1 cellular context compared by ENCODE assay signal in the genomic region with DNA sequence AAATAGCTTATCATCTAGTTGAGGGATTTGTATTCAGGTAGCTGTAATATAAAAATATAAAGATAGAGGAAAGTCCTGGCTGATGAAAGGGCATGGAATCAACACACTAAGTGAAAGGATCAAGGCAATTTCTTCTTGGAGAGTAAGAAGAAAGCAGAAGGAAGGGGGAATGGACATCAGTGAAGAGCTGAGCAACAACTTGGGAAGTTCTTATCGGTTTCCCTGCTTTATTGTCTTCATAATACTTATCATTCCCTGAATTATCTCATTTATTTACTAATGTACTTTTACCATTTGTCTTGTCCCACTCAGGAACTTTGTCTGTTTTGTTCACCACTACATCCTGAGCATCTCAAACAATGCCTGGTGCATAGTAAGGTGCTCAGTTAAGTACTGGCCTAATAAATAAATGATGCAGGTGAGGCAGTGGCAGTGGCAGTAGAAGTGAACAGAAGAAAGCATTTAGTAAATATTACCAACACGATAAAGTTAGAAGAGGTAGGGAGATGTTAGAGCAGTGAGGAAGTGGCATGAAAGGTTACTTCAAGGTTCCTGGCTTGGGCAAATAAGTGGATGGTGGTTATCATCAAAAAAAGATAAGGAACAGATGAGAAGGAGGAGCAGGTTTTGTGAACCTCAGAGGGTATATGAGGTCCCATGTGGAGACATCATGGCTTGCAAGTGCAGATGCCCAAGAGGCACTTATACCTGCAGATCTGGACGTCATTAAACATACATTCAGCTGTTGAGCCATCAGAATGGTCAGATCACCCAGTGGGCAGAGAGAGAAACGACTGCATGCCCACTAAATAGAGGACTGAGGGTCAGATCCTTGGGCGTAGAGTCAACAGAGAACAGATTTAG.
A peak's percentile ranks its signal among the peaks of the same experiment; 100 is the strongest.
TF ChIP-seq lines count a peak whose summit lies in the region.

No MANE protein-coding gene starts in this region.

TF ChIP-seq in HepG2, 621 proteins besides CTCF, POLR2A, EP300 and RAD21 (continues in another document):
- TF ChIP-seq ZNF17 (CRISPR knock-in tag; IDR thresholded peaks at IDR 0.05) (0 out of 2 replicates have a peak, but pooled peaks have one; percentile 6), PHF20 (CRISPR knock-in tag; IDR thresholded peaks at IDR 0.05) (no peak), TARDBP (CRISPR knock-in tag; IDR thresholded peaks at IDR 0.05) (0 out of 2 replicates have a peak, but pooled peaks have one; percentile 55), FOXP1 (IDR thresholded peaks at IDR 0.05) (no peak), FOXP1 (CRISPR knock-in tag; IDR thresholded peaks at IDR 0.05) (no peak), ZNF788 (CRISPR knock-in tag; IDR thresholded peaks at IDR 0.05; ENCODE audit: borderline replicate concordance) (no peak), THYN1 (CRISPR knock-in tag; IDR thresholded peaks at IDR 0.05; ENCODE audit: borderline replicate concordance, low read depth) (0 out of 2 replicates have a peak, but pooled peaks have one; percentile 64), ZNF12 (CRISPR knock-in tag; IDR thresholded peaks at IDR 0.05) (0 out of 2 replicates have a peak, but pooled peaks have one; percentile 4), NR3C1 (CRISPR knock-in tag; IDR thresholded peaks at IDR 0.05) (no peak), FIP1L1 (IDR thresholded peaks at IDR 0.05; ENCODE audit: borderline replicate concordance, insufficient read depth, low read depth, low read length) (no peak), SMYD3 (CRISPR knock-in tag; IDR thresholded peaks at IDR 0.05) (0 out of 2 replicates have a peak, but pooled peaks have one; percentile 61), ZNF343 (CRISPR knock-in tag; IDR thresholded peaks at IDR 0.05) (no peak), NFYC (CRISPR knock-in tag; IDR thresholded peaks at IDR 0.05) (no peak), ZNF564 (CRISPR knock-in tag; IDR thresholded peaks at IDR 0.05) (no peak), FOXK1 (CRISPR knock-in tag; IDR thresholded peaks at IDR 0.05; ENCODE audit: borderline replicate concordance, low read depth) (no peak), ZNF180 (CRISPR knock-in tag; IDR thresholded peaks at IDR 0.05; ENCODE audit: borderline replicate concordance, low read depth) (no peak), NKX3-1 (CRISPR knock-in tag; IDR thresholded peaks at IDR 0.05) (no peak), TBP (CRISPR knock-in tag; IDR thresholded peaks at IDR 0.05) (no peak), ARID2 (CRISPR knock-in tag; IDR thresholded peaks at IDR 0.05; ENCODE audit: borderline replicate concordance) (peak; percentile 20; the same call in 1 of the 2 replicates), STAG1 (CRISPR knock-in tag; IDR thresholded peaks at IDR 0.05) (no peak), ZNF354B (CRISPR knock-in tag; IDR thresholded peaks at IDR 0.05) (peak; percentile 78; the same call in 1 of the 2 replicates), KDM5A (IDR thresholded peaks at IDR 0.05; ENCODE audit: borderline replicate concordance, low read length) (no peak), ZNF674 (CRISPR knock-in tag; IDR thresholded peaks at IDR 0.05; ENCODE audit: low read depth) (no peak), ZNF777 (CRISPR knock-in tag; IDR thresholded peaks at IDR 0.05) (no peak), ZNF563 (CRISPR knock-in tag; IDR thresholded peaks at IDR 0.05) (no peak), PCBP2 (optimal IDR thresholded peaks at IDR 0.05; ENCODE audit: low read depth, low read length, poor library complexity, severe bottlenecking) (no peak), SNAPC2 (CRISPR knock-in tag; IDR thresholded peaks at IDR 0.05) (0 out of 2 replicates have a peak, but pooled peaks have one; percentile 54), TMF1 (CRISPR knock-in tag; IDR thresholded peaks at IDR 0.05; ENCODE audit: low read depth) (0 out of 2 replicates have a peak, but pooled peaks have one; percentile 53), ZNF850 (CRISPR knock-in tag; conservative IDR thresholded peaks at IDR 0.05) (no peak), TOE1 (CRISPR knock-in tag; IDR thresholded peaks at IDR 0.05) (no peak), PRPF4 (IDR thresholded peaks at IDR 0.05; ENCODE audit: low read depth, low read length, poor library complexity, severe bottlenecking) (no peak)
- TF ChIP-seq, protein P1, sequence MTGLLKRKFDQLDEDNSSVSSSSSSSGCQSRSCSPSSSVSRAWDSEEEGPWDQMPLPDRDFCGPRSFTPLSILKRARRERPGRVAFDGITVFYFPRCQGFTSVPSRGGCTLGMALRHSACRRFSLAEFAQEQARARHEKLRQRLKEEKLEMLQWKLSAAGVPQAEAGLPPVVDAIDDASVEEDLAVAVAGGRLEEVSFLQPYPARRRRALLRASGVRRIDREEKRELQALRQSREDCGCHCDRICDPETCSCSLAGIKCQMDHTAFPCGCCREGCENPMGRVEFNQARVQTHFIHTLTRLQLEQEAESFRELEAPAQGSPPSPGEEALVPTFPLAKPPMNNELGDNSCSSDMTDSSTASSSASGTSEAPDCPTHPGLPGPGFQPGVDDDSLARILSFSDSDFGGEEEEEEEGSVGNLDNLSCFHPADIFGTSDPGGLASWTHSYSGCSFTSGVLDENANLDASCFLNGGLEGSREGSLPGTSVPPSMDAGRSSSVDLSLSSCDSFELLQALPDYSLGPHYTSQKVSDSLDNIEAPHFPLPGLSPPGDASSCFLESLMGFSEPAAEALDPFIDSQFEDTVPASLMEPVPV (CRISPR knock-in tag; IDR thresholded peaks at IDR 0.05): 0 out of 2 replicates have a peak, but pooled peaks have one; percentile 39
- TF ChIP-seq, protein P2, sequence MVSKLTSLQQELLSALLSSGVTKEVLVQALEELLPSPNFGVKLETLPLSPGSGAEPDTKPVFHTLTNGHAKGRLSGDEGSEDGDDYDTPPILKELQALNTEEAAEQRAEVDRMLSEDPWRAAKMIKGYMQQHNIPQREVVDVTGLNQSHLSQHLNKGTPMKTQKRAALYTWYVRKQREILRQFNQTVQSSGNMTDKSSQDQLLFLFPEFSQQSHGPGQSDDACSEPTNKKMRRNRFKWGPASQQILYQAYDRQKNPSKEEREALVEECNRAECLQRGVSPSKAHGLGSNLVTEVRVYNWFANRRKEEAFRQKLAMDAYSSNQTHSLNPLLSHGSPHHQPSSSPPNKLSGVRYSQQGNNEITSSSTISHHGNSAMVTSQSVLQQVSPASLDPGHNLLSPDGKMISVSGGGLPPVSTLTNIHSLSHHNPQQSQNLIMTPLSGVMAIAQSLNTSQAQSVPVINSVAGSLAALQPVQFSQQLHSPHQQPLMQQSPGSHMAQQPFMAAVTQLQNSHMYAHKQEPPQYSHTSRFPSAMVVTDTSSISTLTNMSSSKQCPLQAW (CRISPR knock-in tag; IDR thresholded peaks at IDR 0.05): peak; percentile 21; the same call in 1 of the 2 replicates
- TF ChIP-seq, protein P3, sequence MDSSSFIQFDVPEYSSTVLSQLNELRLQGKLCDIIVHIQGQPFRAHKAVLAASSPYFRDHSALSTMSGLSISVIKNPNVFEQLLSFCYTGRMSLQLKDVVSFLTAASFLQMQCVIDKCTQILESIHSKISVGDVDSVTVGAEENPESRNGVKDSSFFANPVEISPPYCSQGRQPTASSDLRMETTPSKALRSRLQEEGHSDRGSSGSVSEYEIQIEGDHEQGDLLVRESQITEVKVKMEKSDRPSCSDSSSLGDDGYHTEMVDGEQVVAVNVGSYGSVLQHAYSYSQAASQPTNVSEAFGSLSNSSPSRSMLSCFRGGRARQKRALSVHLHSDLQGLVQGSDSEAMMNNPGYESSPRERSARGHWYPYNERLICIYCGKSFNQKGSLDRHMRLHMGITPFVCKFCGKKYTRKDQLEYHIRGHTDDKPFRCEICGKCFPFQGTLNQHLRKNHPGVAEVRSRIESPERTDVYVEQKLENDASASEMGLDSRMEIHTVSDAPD (CRISPR knock-in tag; IDR thresholded peaks at IDR 0.05): 0 out of 2 replicates have a peak, but pooled peaks have one; percentile 39
- TF ChIP-seq, protein P4, sequence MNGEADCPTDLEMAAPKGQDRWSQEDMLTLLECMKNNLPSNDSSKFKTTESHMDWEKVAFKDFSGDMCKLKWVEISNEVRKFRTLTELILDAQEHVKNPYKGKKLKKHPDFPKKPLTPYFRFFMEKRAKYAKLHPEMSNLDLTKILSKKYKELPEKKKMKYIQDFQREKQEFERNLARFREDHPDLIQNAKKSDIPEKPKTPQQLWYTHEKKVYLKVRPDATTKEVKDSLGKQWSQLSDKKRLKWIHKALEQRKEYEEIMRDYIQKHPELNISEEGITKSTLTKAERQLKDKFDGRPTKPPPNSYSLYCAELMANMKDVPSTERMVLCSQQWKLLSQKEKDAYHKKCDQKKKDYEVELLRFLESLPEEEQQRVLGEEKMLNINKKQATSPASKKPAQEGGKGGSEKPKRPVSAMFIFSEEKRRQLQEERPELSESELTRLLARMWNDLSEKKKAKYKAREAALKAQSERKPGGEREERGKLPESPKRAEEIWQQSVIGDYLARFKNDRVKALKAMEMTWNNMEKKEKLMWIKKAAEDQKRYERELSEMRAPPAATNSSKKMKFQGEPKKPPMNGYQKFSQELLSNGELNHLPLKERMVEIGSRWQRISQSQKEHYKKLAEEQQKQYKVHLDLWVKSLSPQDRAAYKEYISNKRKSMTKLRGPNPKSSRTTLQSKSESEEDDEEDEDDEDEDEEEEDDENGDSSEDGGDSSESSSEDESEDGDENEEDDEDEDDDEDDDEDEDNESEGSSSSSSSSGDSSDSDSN (CRISPR knock-in tag; IDR thresholded peaks at IDR 0.05): 0 out of 2 replicates have a peak, but pooled peaks have one; percentile 31
- TF ChIP-seq, protein P5, sequence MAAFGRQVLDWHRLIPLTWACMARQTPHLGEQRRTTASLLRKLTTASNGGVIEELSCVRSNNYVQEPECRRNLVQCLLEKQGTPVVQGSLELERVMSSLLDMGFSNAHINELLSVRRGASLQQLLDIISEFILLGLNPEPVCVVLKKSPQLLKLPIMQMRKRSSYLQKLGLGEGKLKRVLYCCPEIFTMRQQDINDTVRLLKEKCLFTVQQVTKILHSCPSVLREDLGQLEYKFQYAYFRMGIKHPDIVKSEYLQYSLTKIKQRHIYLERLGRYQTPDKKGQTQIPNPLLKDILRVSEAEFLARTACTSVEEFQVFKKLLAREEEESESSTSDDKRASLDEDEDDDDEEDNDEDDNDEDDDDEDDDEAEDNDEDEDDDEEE (CRISPR knock-in tag; IDR thresholded peaks at IDR 0.05): 0 out of 2 replicates have a peak, but pooled peaks have one; percentile 72
- TF ChIP-seq, protein P6, sequence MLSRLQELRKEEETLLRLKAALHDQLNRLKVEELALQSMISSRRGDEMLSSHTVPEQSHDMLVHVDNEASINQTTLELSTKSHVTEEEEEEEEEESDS (CRISPR knock-in tag; IDR thresholded peaks at IDR 0.05; ENCODE audit: borderline replicate concordance): 0 out of 2 replicates have a peak, but pooled peaks have one; percentile 48
- TF ChIP-seq, protein P7, sequence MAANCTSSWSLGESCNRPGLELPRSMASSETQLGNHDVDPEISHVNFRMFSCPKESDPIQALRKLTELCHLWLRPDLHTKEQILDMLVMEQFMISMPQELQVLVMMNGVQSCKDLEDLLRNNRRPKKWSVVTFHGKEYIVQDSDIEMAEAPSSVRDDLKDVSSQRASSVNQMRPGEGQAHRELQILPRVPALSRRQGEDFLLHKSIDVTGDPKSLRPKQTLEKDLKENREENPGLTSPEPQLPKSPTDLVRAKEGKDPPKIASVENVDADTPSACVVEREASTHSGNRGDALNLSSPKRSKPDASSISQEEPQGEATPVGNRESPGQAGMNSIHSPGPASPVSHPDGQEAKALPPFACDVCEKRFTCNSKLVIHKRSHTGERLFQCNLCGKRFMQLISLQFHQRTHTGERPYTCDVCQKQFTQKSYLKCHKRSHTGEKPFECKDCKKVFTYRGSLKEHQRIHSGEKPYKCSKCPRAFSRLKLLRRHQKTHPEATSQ (CRISPR knock-in tag; IDR thresholded peaks at IDR 0.05; ENCODE audit: borderline replicate concordance): 0 out of 2 replicates have a peak, but pooled peaks have one; percentile 75
- TF ChIP-seq, protein P8, sequence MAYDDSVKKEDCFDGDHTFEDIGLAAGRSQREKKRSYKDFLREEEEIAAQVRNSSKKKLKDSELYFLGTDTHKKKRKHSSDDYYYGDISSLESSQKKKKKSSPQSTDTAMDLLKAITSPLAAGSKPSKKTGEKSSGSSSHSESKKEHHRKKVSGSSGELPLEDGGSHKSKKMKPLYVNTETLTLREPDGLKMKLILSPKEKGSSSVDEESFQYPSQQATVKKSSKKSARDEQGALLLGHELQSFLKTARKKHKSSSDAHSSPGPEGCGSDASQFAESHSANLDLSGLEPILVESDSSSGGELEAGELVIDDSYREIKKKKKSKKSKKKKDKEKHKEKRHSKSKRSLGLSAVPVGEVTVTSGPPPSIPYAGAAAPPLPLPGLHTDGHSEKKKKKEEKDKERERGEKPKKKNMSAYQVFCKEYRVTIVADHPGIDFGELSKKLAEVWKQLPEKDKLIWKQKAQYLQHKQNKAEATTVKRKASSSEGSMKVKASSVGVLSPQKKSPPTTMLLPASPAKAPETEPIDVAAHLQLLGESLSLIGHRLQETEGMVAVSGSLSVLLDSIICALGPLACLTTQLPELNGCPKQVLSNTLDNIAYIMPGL (CRISPR knock-in tag; IDR thresholded peaks at IDR 0.05; ENCODE audit: borderline replicate concordance in 1 of 2, low read depth in 1 of 2): no peak
- TF ChIP-seq, protein P9, sequence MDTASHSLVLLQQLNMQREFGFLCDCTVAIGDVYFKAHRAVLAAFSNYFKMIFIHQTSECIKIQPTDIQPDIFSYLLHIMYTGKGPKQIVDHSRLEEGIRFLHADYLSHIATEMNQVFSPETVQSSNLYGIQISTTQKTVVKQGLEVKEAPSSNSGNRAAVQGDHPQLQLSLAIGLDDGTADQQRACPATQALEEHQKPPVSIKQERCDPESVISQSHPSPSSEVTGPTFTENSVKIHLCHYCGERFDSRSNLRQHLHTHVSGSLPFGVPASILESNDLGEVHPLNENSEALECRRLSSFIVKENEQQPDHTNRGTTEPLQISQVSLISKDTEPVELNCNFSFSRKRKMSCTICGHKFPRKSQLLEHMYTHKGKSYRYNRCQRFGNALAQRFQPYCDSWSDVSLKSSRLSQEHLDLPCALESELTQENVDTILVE (CRISPR knock-in tag; IDR thresholded peaks at IDR 0.05): no peak
- TF ChIP-seq, protein P10, sequence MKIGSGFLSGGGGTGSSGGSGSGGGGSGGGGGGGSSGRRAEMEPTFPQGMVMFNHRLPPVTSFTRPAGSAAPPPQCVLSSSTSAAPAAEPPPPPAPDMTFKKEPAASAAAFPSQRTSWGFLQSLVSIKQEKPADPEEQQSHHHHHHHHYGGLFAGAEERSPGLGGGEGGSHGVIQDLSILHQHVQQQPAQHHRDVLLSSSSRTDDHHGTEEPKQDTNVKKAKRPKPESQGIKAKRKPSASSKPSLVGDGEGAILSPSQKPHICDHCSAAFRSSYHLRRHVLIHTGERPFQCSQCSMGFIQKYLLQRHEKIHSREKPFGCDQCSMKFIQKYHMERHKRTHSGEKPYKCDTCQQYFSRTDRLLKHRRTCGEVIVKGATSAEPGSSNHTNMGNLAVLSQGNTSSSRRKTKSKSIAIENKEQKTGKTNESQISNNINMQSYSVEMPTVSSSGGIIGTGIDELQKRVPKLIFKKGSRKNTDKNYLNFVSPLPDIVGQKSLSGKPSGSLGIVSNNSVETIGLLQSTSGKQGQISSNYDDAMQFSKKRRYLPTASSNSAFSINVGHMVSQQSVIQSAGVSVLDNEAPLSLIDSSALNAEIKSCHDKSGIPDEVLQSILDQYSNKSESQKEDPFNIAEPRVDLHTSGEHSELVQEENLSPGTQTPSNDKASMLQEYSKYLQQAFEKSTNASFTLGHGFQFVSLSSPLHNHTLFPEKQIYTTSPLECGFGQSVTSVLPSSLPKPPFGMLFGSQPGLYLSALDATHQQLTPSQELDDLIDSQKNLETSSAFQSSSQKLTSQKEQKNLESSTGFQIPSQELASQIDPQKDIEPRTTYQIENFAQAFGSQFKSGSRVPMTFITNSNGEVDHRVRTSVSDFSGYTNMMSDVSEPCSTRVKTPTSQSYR (CRISPR knock-in tag; IDR thresholded peaks at IDR 0.05; ENCODE audit: borderline replicate concordance): no peak
